Comparison of ENCODE assay signal across 26 cellular contexts in the genomic region with DNA sequence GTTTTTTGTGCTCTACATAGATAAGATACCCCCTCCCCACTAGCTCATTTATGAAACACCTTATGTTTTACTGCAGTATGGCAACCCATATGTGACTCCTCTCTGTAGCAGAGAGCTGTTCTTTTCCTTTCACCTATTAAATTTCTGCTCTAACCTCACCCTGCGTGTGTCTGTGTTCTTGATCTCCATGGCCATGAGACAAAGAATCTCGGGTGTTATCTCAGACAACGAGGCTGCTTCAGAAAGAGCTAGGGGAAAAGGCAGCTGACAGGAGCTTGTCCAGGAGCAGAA. TPM values are rescaled to one million over a fixed set of nuclear protein-coding genes. Genes with fewer than 3 reads are reported as not detected.
A peak's percentile ranks its signal among the peaks of the same experiment; 100 is the strongest.
DNase-seq lines count a peak whose midpoint lies in the region; ATAC-seq and TF ChIP-seq lines count a peak whose summit lies in the region.
"Had no signal": no experiment of that assay in that cellular context is flagged by ENCODE, and none has a peak within 500 bp of the region (broad histone marks: within the 10 kb centered on the region; RNA-seq: fewer than 3 reads in every experiment).

No MANE protein-coding gene starts in this region.

- CTCF ChIA-PET in WTC11 (lab: Charles Lee): interaction anchor here (1.3 to 3.6 kb wide), 4 partner anchors 29 to 59 kb away, joined by 4 to 18 read pairs (median 12); no protein-coding TSS in a partner anchor

- no peak overlapping the region for H3K4me3 Mint-ChIP-seq in T-helper 1 cell treated with Interleukin-12 subunit alpha and Interleukin-12 subunit beta and Interleukin-4 antibody, amounts not matched to agents 30 μg/mL and 1 μg/mL, for 36 hours
- H3K4me3 Mint-ChIP-seq in WTC11: no peak overlapping the region
- H3K4me3 Mint-ChIP-seq in activated T-cell treated with anti-CD3 and anti-CD28 coated beads, Interleukin-2, amount 50 U/mL, for 72 hours: peak overlapping the region in 1 of 2 donors; percentile 59
- H3K4me3 Mint-ChIP-seq: activated CD8-positive, alpha-beta memory T cell treated with anti-CD3 and anti-CD28 coated beads, Interleukin-2, amount 10 ng/mL, durations not matched to agents 7 days and 5 days; activated naive CD8-positive, alpha-beta T cell treated with anti-CD3 and anti-CD28 coated beads, Interleukin-2, amount 50 U/mL, for 24 hours had no signal

- H3K27ac Mint-ChIP-seq in T-helper 1 cell treated with Interleukin-12 subunit alpha and Interleukin-12 subunit beta and Interleukin-4 antibody, amounts not matched to agents 30 μg/mL and 1 μg/mL, for 36 hours: peak overlapping the region; percentile 74
- 0 out of 2 replicates have a peak overlapping the region, but pooled peaks have one; percentile 6 for H3K27ac Mint-ChIP-seq in WTC11
- H3K27ac Mint-ChIP-seq in activated T-cell treated with anti-CD3 and anti-CD28 coated beads, Interleukin-2, amount 50 U/mL, for 72 hours: no peak overlapping the region

- no peaks in the 10 kb centered on the region for H3K36me3 ChIP-seq in smooth muscle cell (ENCODE audit: low read depth)
- H3K36me3 ChIP-seq: tibial nerve had no signal

- H2AFZ ChIP-seq in smooth muscle cell (ENCODE audit: low read depth): no peak overlapping the region

- H3K4me1 ChIP-seq in smooth muscle cell (ENCODE audit: low read depth): no peaks in the 10 kb centered on the region
- H3K4me1 ChIP-seq: tibial nerve had no signal

- H3K9me3 ChIP-seq in smooth muscle cell (replicated peaks; ENCODE audit: low read depth): no peaks in the 10 kb centered on the region
- H3K9me3 ChIP-seq: tibial nerve had no signal

- peaks cover 4% of the 10 kb centered on the region for H3K9me3 Mint-ChIP-seq in T-helper 1 cell treated with Interleukin-12 subunit alpha and Interleukin-12 subunit beta and Interleukin-4 antibody, amounts not matched to agents 30 μg/mL and 1 μg/mL, for 36 hours
- H3K9me3 Mint-ChIP-seq in WTC11: no peaks in the 10 kb centered on the region
- H3K9me3 Mint-ChIP-seq in activated T-cell treated with anti-CD3 and anti-CD28 coated beads, Interleukin-2, amount 50 U/mL, for 72 hours: no peaks in the 10 kb centered on the region
- H3K9me3 Mint-ChIP-seq: activated naive CD8-positive, alpha-beta T cell treated with anti-CD3 and anti-CD28 coated beads, Interleukin-2, amount 50 U/mL, for 24 hours; stimulated activated naive CD8-positive, alpha-beta T cell treated with anti-CD3 and anti-CD28 coated beads, Interleukin-15, amount 100 ng/mL, for 72 hours had no signal

- no peaks in the 10 kb centered on the region for H4K20me1 ChIP-seq in smooth muscle cell (ENCODE audit: low read depth)

- no peak overlapping the region for H3K9ac ChIP-seq in smooth muscle cell (ENCODE audit: low read depth)

- H3K27me3 Mint-ChIP-seq in T-helper 1 cell treated with Interleukin-12 subunit alpha and Interleukin-12 subunit beta and Interleukin-4 antibody, amounts not matched to agents 30 μg/mL and 1 μg/mL, for 36 hours (ENCODE audit: low read depth): no peaks in the 10 kb centered on the region
- H3K27me3 Mint-ChIP-seq in WTC11 (ENCODE audit: low read depth): no peaks in the 10 kb centered on the region
- H3K27me3 Mint-ChIP-seq in activated T-cell treated with anti-CD3 and anti-CD28 coated beads, Interleukin-2, amount 50 U/mL, for 72 hours (ENCODE audit: low read depth): no peaks in the 10 kb centered on the region
- H3K27me3 Mint-ChIP-seq: activated CD8-positive, alpha-beta memory T cell treated with anti-CD3 and anti-CD28 coated beads, Interleukin-2, amount 10 ng/mL, durations not matched to agents 7 days and 5 days; activated naive CD8-positive, alpha-beta T cell treated with anti-CD3 and anti-CD28 coated beads, Interleukin-2, amount 50 U/mL, for 24 hours; stimulated activated naive CD8-positive, alpha-beta T cell treated with anti-CD3 and anti-CD28 coated beads, Interleukin-15, amount 100 ng/mL, for 72 hours had no signal

- peaks cover 39% of the 10 kb centered on the region for H3K4me1 Mint-ChIP-seq in T-helper 1 cell treated with Interleukin-12 subunit alpha and Interleukin-12 subunit beta and Interleukin-4 antibody, amounts not matched to agents 30 μg/mL and 1 μg/mL, for 36 hours (ENCODE audit: low read depth)
- H3K4me1 Mint-ChIP-seq in WTC11: peaks cover 35% of the 10 kb centered on the region
- H3K4me1 Mint-ChIP-seq in activated T-cell treated with anti-CD3 and anti-CD28 coated beads, Interleukin-2, amount 50 U/mL, for 72 hours (ENCODE audit: low read depth): peaks cover 67% of the 10 kb centered on the region

- peaks cover 6% of the 10 kb centered on the region for H3F3A ChIP-seq in smooth muscle cell (ENCODE audit: low read depth)

- DNase-seq in T-helper 1 cell (no peak), WTC11 (ENCODE audit: low spot score) (no peak), smooth muscle cell (lab: John Stamatoyannopoulos, UW; ENCODE audit: unreplicated experiment) (no peak), amygdala (lab: John Stamatoyannopoulos, UW) (no peak), occipital lobe (lab: John Stamatoyannopoulos, UW) (no peak)
- DNase-seq in activated T-cell treated with anti-CD3 and anti-CD28 coated beads, Interleukin-2, amount 50 U/mL, for 72 hours: no peak
- DNase-seq: activated CD4-positive, alpha-beta T cell treated with anti-CD3 and anti-CD28 coated beads for 1 hour; activated CD8-positive, alpha-beta memory T cell treated with anti-CD3 and anti-CD28 coated beads, Interleukin-2, amount 10 ng/mL, durations not matched to agents 7 days and 5 days; activated naive CD8-positive, alpha-beta T cell treated with anti-CD3 and anti-CD28 coated beads, Interleukin-2, amount 50 U/mL, for 24 hours; DMS79; NCI-H1417; NCI-H446 treated with DMSO at 0.1 percent for 48 hours; PC-3; right cardiac atrium; Right ventricle myocardium superior; stimulated activated CD4-positive, alpha-beta T cell treated with anti-CD3 and anti-CD28 coated beads, Interleukin-12 subunit alpha, Interleukin-12 subunit beta, amount 100 ng/mL, for 4 hours; stimulated activated CD4-positive, alpha-beta T cell treated with anti-CD3 and anti-CD28 coated beads, Interleukin-4, amount 100 ng/mL, for 4 hours; stimulated activated naive CD8-positive, alpha-beta T cell treated with anti-CD3 and anti-CD28 coated beads, Interleukin-15, amount 100 ng/mL, for 72 hours had no signal

- H3K36me3 Mint-ChIP-seq in T-helper 1 cell treated with Interleukin-12 subunit alpha and Interleukin-12 subunit beta and Interleukin-4 antibody, amounts not matched to agents 30 μg/mL and 1 μg/mL, for 36 hours (ENCODE audit: low read depth): peaks cover 3% of the 10 kb centered on the region
- no peaks in the 10 kb centered on the region for H3K36me3 Mint-ChIP-seq in WTC11
- H3K36me3 Mint-ChIP-seq in activated T-cell treated with anti-CD3 and anti-CD28 coated beads, Interleukin-2, amount 50 U/mL, for 72 hours (ENCODE audit: insufficient read depth in 2 of 2): peaks cover 0 to 1% of the 10 kb centered on the region in 2 donors

- TF ChIP-seq CTCF in WTC11 (IDR thresholded peaks at IDR 0.05): no peak
- TF ChIP-seq CTCF in smooth muscle cell (IDR thresholded peaks at IDR 0.05; ENCODE audit: borderline replicate concordance, insufficient read depth, poor library complexity, severe bottlenecking): no peak

- H3K4me3 ChIP-seq in smooth muscle cell: no peak overlapping the region
- H3K4me3 ChIP-seq: tibial nerve had no signal

- H3K4me2 ChIP-seq in smooth muscle cell: peak overlapping the region; percentile 45

- peaks cover 3% of the 10 kb centered on the region for H3K27me3 ChIP-seq in smooth muscle cell (ENCODE audit: low read depth)
- H3K27me3 ChIP-seq: tibial nerve had no signal

- POLR2A ChIA-PET in WTC11 (lab: Charles Lee): no interaction called here

- H3K27ac ChIP-seq in smooth muscle cell (ENCODE audit: low read depth): no peak overlapping the region
- H3K27ac ChIP-seq: 22Rv1, tibial nerve had no signal

- peak; percentile 22 for ATAC-seq in HG02852 (IDR thresholded peaks at IDR 0.05; ENCODE audit: unreplicated experiment)
- peak; percentile 66; the same call in 1 of the 2 replicates for ATAC-seq in WTC11
- no peak for ATAC-seq in activated T-cell treated with anti-CD3 and anti-CD28 coated beads, Interleukin-2, amount 50 U/mL, for 72 hours (replicated peaks in 1 of 2)
- ATAC-seq: PC-3, right cardiac atrium had no signal

- WGBS in smooth muscle cell (ENCODE audit: low lambda C conversion rate): 24% methylated on average over 3 of the region's 3 CpGs

- H3K79me2 ChIP-seq in smooth muscle cell (ENCODE audit: low read depth): no peaks in the 10 kb centered on the region

TF ChIP-seq in WTC11, 78 proteins besides CTCF, POLR2A, EP300 and RAD21 (continues in another document):
- TF ChIP-seq SOX15 (CRISPR knock-in tag; IDR thresholded peaks at IDR 0.05): no peak
- TF ChIP-seq CREB1 (CRISPR knock-in tag; IDR thresholded peaks at IDR 0.05): no peak
- TF ChIP-seq NR2C2 (CRISPR knock-in tag; IDR thresholded peaks at IDR 0.05): no peak
- no peak for TF ChIP-seq FOXK1 (CRISPR knock-in tag; IDR thresholded peaks at IDR 0.05)
- no peak for TF ChIP-seq ZBTB21 (CRISPR knock-in tag; IDR thresholded peaks at IDR 0.05; ENCODE audit: borderline replicate concordance)
- TF ChIP-seq SMAD4 (CRISPR knock-in tag; IDR thresholded peaks at IDR 0.05): no peak

RNA-seq across cellular contexts. Expression of gene CCR8, which starts 18.0 kb away (rescaled TPM):
- total RNA-seq in WTC11 (2021): 0.33 TPM in 1 of 3 replicates, not detected in the others
- total RNA-seq in smooth muscle cell: not detected in 2 replicates
- polyA plus RNA-seq in smooth muscle cell: not detected in 2 replicates
- not detected for total RNA-seq in occipital lobe
- 1 to 10 TPM; 1.2 to 1.7 TPM for total RNA-seq in activated T-cell treated with anti-CD3 and anti-CD28 coated beads, Interleukin-2, amount 50 U/mL, for 72 hours
- total RNA-seq: bronchial epithelial cell, M059J, myocyte, osteoblast, PC-3, right cardiac atrium, Right ventricle myocardium superior, tibial nerve had no signal
- polyA plus RNA-seq: right cardiac atrium had no signal

RNA-seq across cellular contexts. Expression of gene SLC25A38, which starts 35.6 kb away (rescaled TPM):
- total RNA-seq in WTC11 (2021) (34.9 to 37.3 TPM (median 36.7 TPM) in 3 replicates), smooth muscle cell (18.9 and 19.1 TPM in 2 replicates), occipital lobe (12.2 TPM)
- 18.5 and 22.2 TPM in 2 replicates for polyA plus RNA-seq in smooth muscle cell
- 10 to 100 TPM; 37.5 to 39.7 TPM for total RNA-seq in activated T-cell treated with anti-CD3 and anti-CD28 coated beads, Interleukin-2, amount 50 U/mL, for 72 hours

RNA-seq across cellular contexts. Expression of gene RPSA, which starts 59.0 kb away (rescaled TPM):
- total RNA-seq in WTC11 (2021) (2,455 to 2,509 TPM (median 2,505 TPM) in 3 replicates), smooth muscle cell (1,254 and 1,284 TPM in 2 replicates), occipital lobe (1,286 TPM)
- polyA plus RNA-seq in smooth muscle cell: 355 and 407 TPM in 2 replicates
- 1,000 to 10,000 TPM; 2,329 to 2,816 TPM for total RNA-seq in activated T-cell treated with anti-CD3 and anti-CD28 coated beads, Interleukin-2, amount 50 U/mL, for 72 hours

Comparison
In these comparisons a context has a peak if more than half of its experiments do, and no peak if none do; other contexts are left out.
1. ATAC-seq: peak in HG02852 (single experiment) and WTC11 (single experiment); none in activated T-cell treated with anti-CD3 and anti-CD28 coated beads, Interleukin-2, amount 50 U/mL, for 72 hours (0 of 2).